Comparison of ENCODE assay signal across 17 cellular contexts in genomic region chr2:203427061-203427460, GRCh38.
DNase-seq lines count a peak whose midpoint lies in the region; FAIRE-seq and TF ChIP-seq lines count a peak whose summit lies in the region.
"Had no signal": no experiment of that assay in that cellular context is flagged by ENCODE, and none has a peak within 500 bp of the region (broad histone marks: within the 10 kb centered on the region; RNA-seq: fewer than 3 reads in every experiment).

No MANE protein-coding gene starts in this region.

- TF ChIP-seq CTCF in brain microvascular endothelial cell (IDR thresholded peaks at IDR 0.05; ENCODE audit: low read depth, low read length, missing control alignments) (no peak), D721Med (IDR thresholded peaks at IDR 0.05; ENCODE audit: insufficient read depth, missing control alignments) (no peak)

- no peaks in the 10 kb centered on the region for H3K79me2 ChIP-seq in ACC112 (ENCODE audit: control insufficient read depth, insufficient read depth, low read length, unreplicated experiment)

- H3K4me1 ChIP-seq in ACC112 (ENCODE audit: control insufficient read depth, insufficient read depth, low read length, unreplicated experiment): peaks cover 21% of the 10 kb centered on the region
- H3K4me1 ChIP-seq: gastrocnemius medialis, tibial artery had no signal

- H3K36me3 Mint-ChIP-seq in activated CD4-positive, alpha-beta T cell treated with anti-CD3 and anti-CD28 coated beads, Interleukin-2, amount 10 ng/mL, durations not matched to agents 24 days and 14 days (ENCODE audit: low read depth): peaks cover 23% of the 10 kb centered on the region

- DNase-seq in HS-5 (ENCODE audit: low read depth): peak; percentile 90
- peak; percentile 40 for DNase-seq in brain microvascular endothelial cell
- DNase-seq in hepatic stellate cell (ENCODE audit: low spot score): peak; percentile 59
- DNase-seq in D721Med (ENCODE audit: insufficient read length, low spot score): no peak
- DNase-seq in activated CD4-positive, alpha-beta T cell treated with anti-CD3 and anti-CD28 coated beads, Interleukin-2, amount 10 ng/mL, durations not matched to agents 24 days and 14 days: no peak
- no peak for DNase-seq in OCI-M2 (lab: John Stamatoyannopoulos, UW; ENCODE audit: unreplicated experiment)
- DNase-seq in GM19239 (ENCODE audit: insufficient read length, low spot score): no peak
- DNase-seq: activated gamma-delta T cell treated with Interleukin-2 at 50 U/mL for 16 hours; gastrocnemius medialis; NCI-H1092; NCI-H446; OCI-M1; right cardiac atrium; stimulated activated CD4-positive, alpha-beta T cell treated with anti-CD3 and anti-CD28 coated beads, Interleukin-2, amount 100 ng/mL, for 48 hours; tibial artery had no signal

- H3K36me3 ChIP-seq in ACC112 (ENCODE audit: insufficient read depth, low read length) (peaks cover 21% of the 10 kb centered on the region), brain microvascular endothelial cell (replicated peaks) (peaks cover 10% of the 10 kb centered on the region)
- H3K36me3 ChIP-seq: gastrocnemius medialis had no signal

- no peak overlapping the region for H3K4me3 Mint-ChIP-seq in activated CD4-positive, alpha-beta T cell treated with anti-CD3 and anti-CD28 coated beads, Interleukin-2, amount 10 ng/mL, durations not matched to agents 24 days and 14 days
- H3K4me3 Mint-ChIP-seq: WTC11 had no signal

- no peaks in the 10 kb centered on the region for H3K4me1 Mint-ChIP-seq in activated CD4-positive, alpha-beta T cell treated with anti-CD3 and anti-CD28 coated beads, Interleukin-2, amount 10 ng/mL, durations not matched to agents 24 days and 14 days
- H3K4me1 Mint-ChIP-seq: WTC11 had no signal

- in situ Hi-C loops in brain microvascular endothelial cell (cut with HindIII; ENCODE audit: low pct_ligation_motif_present, low sequenced_read_pairs): no loop called here

- no peak overlapping the region for H3K27ac Mint-ChIP-seq in activated CD4-positive, alpha-beta T cell treated with anti-CD3 and anti-CD28 coated beads, Interleukin-2, amount 10 ng/mL, durations not matched to agents 24 days and 14 days
- H3K27ac Mint-ChIP-seq: WTC11 had no signal

- no peak overlapping the region for H2AFZ ChIP-seq in ACC112 (ENCODE audit: low read length, unreplicated experiment)

- intact Hi-C loops in activated CD4-positive, alpha-beta T cell treated with anti-CD3 and anti-CD28 coated beads, Interleukin-2, amount 10 ng/mL, durations not matched to agents 24 days and 14 days (cut with micrococcal nuclease): no loop called here

- H3K27ac ChIP-seq in ACC112 (ENCODE audit: low read depth, low read length): peak overlapping the region; percentile 76
- H3K27ac ChIP-seq in brain microvascular endothelial cell: peak overlapping the region; percentile 38
- H3K27ac ChIP-seq: gastrocnemius medialis, tibial artery had no signal

- no peak overlapping the region for H3K4me3 ChIP-seq in ACC112 (ENCODE audit: low read depth, low read length)
- H3K4me3 ChIP-seq in brain microvascular endothelial cell (ENCODE audit: low read depth, low read length): no peak overlapping the region
- H3K4me3 ChIP-seq: gastrocnemius medialis, tibial artery had no signal

- H3K9me3 Mint-ChIP-seq in activated CD4-positive, alpha-beta T cell treated with anti-CD3 and anti-CD28 coated beads, Interleukin-2, amount 10 ng/mL, durations not matched to agents 24 days and 14 days: no peaks in the 10 kb centered on the region
- H3K9me3 Mint-ChIP-seq: WTC11 had no signal

- FAIRE-seq in D721Med (lab: Jason Lieb, UNC) (no peak), GM19239 (lab: Jason Lieb, UNC) (no peak)

- no peaks in the 10 kb centered on the region for H3K27me3 ChIP-seq in ACC112 (ENCODE audit: insufficient read depth, low read length)
- no peaks in the 10 kb centered on the region for H3K27me3 ChIP-seq in brain microvascular endothelial cell (replicated peaks)
- H3K27me3 ChIP-seq: gastrocnemius medialis, tibial artery had no signal

- H3K27me3 Mint-ChIP-seq in activated CD4-positive, alpha-beta T cell treated with anti-CD3 and anti-CD28 coated beads, Interleukin-2, amount 10 ng/mL, durations not matched to agents 24 days and 14 days: no peaks in the 10 kb centered on the region

Comparison
In these comparisons a context has a peak if more than half of its experiments do, and no peak if none do; other contexts are left out.
1. DNase-seq: peak in HS-5 (single experiment), brain microvascular endothelial cell (single experiment) and hepatic stellate cell (single experiment); none in D721Med (single experiment), activated CD4-positive, alpha-beta T cell treated with anti-CD3 and anti-CD28 coated beads, Interleukin-2, amount 10 ng/mL, durations not matched to agents 24 days and 14 days (single experiment), OCI-M2 (single experiment) and GM19239 (single experiment).